ENCODE assay signal across 20 cellular contexts in the genomic region with DNA sequence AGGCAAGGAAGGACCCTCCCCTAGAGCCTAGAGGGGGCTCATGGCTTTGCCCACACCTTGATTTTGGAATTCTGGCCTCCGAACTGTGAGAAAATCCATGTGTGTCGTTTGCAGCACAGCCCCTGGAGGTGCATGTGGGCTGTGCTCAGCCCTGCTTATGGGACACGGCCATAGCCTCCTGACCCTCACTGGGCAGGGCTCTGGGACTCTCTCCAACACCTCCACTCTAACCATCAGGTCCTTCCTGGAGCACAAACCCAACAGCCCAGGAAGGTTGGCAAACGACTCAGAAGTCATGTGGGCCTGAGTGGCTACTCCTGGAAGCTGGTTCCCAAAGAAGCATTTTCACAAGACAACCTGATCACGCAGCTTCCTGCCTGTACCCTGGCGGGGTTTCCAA.
"Had no signal": no experiment of that assay in that cellular context is flagged by ENCODE, and none has a peak within 500 bp of the region (broad histone marks: within the 10 kb centered on the region; RNA-seq: fewer than 3 reads in every experiment).

No MANE protein-coding gene starts in this region.

- H3K4me3 ChIP-seq: Peyer's patch, SJCRH30 had no signal

- H3K27ac ChIP-seq: Peyer's patch, RWPE1, SJCRH30, VCaP had no signal

- H3K4me1 ChIP-seq: Peyer's patch had no signal

- H3K4me2 ChIP-seq: SK-N-SH had no signal

- H3K27me3 ChIP-seq: Peyer's patch, SJCRH30 had no signal

- H3K9me3 ChIP-seq: SJCRH30, SK-N-SH had no signal

- H3K9ac ChIP-seq: SK-N-SH had no signal

- DNase-seq: activated CD4-positive, alpha-beta memory T cell treated with anti-CD3 and anti-CD28 coated beads for 36 hours; activated CD4-positive, alpha-beta T cell treated with anti-CD3 and anti-CD28 coated beads, Interleukin-2, amount 10 ng/mL, durations not matched to agents 7 days and 5 days; activated CD4-positive, CD25-positive, alpha-beta regulatory T cell; activated CD8-positive, alpha-beta memory T cell treated with anti-CD3 and anti-CD28 coated beads for 24 hours; activated gamma-delta T cell; activated naive CD4-positive, alpha-beta T cell treated with anti-CD3 and anti-CD28 coated beads for 36 hours; activated T-cell treated with anti-CD3 and anti-CD28 coated beads, Interleukin-2, amount 50 U/mL, for 4 hours; amygdala; KBM-7; NCI-H1048; NCI-H1930; NCI-H2171 treated with DMSO at 0.1 percent for 48 hours; NCI-H524; Right ventricle myocardium superior; SJCRH30; SK-N-SH; T-helper 1 cell had no signal

- H3K9me2 ChIP-seq: SK-N-SH had no signal

- H3K36me3 ChIP-seq: Peyer's patch, SJCRH30 had no signal
